ENCODE assay signal across 19 cellular contexts in the genomic region with DNA sequence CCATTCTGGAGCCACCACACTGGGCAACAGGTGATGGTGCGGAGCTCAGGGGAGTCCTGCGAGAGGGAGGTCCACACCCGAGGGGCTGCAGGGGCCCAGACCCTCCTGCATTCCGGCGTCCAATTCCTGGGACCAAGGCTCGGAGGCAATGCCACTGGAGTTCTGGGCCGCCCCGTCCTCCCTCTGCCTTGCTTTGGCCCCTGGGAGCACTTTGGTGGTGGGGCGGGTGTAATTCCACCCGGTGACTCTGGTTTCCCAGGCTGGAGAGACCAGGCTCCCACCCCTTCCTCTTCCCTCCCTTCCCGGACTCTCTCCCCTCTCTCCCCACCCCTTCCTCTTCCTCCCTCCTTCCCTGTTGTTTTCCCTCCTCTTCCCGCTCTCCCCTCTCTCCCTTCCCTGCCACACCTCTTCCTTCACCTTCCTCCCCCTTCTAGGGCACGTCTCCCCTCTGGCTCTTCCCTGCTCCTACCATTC. TPM values are rescaled to one million over a fixed set of nuclear protein-coding genes. Genes with fewer than 3 reads are reported as not detected.
DNase-seq lines count a peak whose midpoint lies in the region; ATAC-seq and TF ChIP-seq lines count a peak whose summit lies in the region.
"Had no signal": no experiment of that assay in that cellular context is flagged by ENCODE, and none has a peak within 500 bp of the region (broad histone marks: within the 10 kb centered on the region; RNA-seq: fewer than 3 reads in every experiment).

No MANE protein-coding gene starts in this region.

- peaks cover 5% of the 10 kb centered on the region for H3K27me3 Mint-ChIP-seq in activated CD8-positive, alpha-beta T cell treated with anti-CD3 and anti-CD28 coated beads for 36 hours
- peaks cover 14% of the 10 kb centered on the region for H3K27me3 Mint-ChIP-seq in activated CD8-positive, alpha-beta T cell treated with anti-CD3 and anti-CD28 coated beads, Interleukin-2, amount 10 ng/mL, durations not matched to agents 7 days and 5 days (ENCODE audit: low read depth)
- H3K27me3 Mint-ChIP-seq in IgD-negative memory B cell = peaks cover 2% of the 10 kb centered on the region
- peaks cover 4% of the 10 kb centered on the region for H3K27me3 Mint-ChIP-seq in endodermal cell (ENCODE audit: insufficient read depth)
- H3K27me3 Mint-ChIP-seq in progenitor cell of endocrine pancreas = no peaks in the 10 kb centered on the region

- 87% methylated on average over 7 to 13 of the region's 13 CpGs for WGBS in endodermal cell (ENCODE audit: insufficient coverage in 1 of 2, insufficient read length in 1 of 2), 2 experiments

- no peak for DNase-seq in activated CD8-positive, alpha-beta T cell treated with anti-CD3 and anti-CD28 coated beads for 36 hours
- no peak for DNase-seq in activated CD8-positive, alpha-beta T cell treated with anti-CD3 and anti-CD28 coated beads, Interleukin-2, amount 10 ng/mL, durations not matched to agents 7 days and 5 days
- DNase-seq in endodermal cell (no peak), progenitor cell of endocrine pancreas (ENCODE audit: low spot score, unreplicated experiment) (no peak), NCI-H69 (lab: John Stamatoyannopoulos, UW) (no peak), NCI-H187 (lab: John Stamatoyannopoulos, UW) (no peak)
- DNase-seq: cerebellar nuclear complex; H7; kidney glomerular epithelial cell; NCI-H187 treated with DMSO at 0.1 percent for 48 hours; NCI-H526 treated with DMSO at 0.1 percent for 48 hours; RPMI8226; stimulated activated CD4-positive, alpha-beta T cell treated with anti-CD3 and anti-CD28 coated beads, Interleukin-4, amount 100 ng/mL, for 1 hour had no signal

- peaks cover 5% of the 10 kb centered on the region for H3K4me1 ChIP-seq in endodermal cell (ENCODE audit: control insufficient read depth, insufficient read depth, low read length)

- peaks cover 1% of the 10 kb centered on the region for H3K36me3 Mint-ChIP-seq in activated CD8-positive, alpha-beta T cell treated with anti-CD3 and anti-CD28 coated beads for 36 hours (ENCODE audit: low read depth)
- H3K36me3 Mint-ChIP-seq in activated CD8-positive, alpha-beta T cell treated with anti-CD3 and anti-CD28 coated beads, Interleukin-2, amount 10 ng/mL, durations not matched to agents 7 days and 5 days (ENCODE audit: low read depth) = no peaks in the 10 kb centered on the region
- H3K36me3 Mint-ChIP-seq in IgD-negative memory B cell (no peaks in the 10 kb centered on the region), endodermal cell (ENCODE audit: low read depth) (peaks cover 17% of the 10 kb centered on the region), progenitor cell of endocrine pancreas (ENCODE audit: insufficient read depth) (peaks cover 4% of the 10 kb centered on the region)
- H3K36me3 Mint-ChIP-seq: activated naive CD4-positive, alpha-beta T cell treated with anti-CD3 and anti-CD28 coated beads, Interleukin-2, amount 50 U/mL, for 72 hours had no signal

- peaks cover 10% of the 10 kb centered on the region for H3K27me3 ChIP-seq in endodermal cell (ENCODE audit: control insufficient read depth, insufficient read depth, low read length, poor library complexity, severe bottlenecking)

- POLR2A ChIA-PET in activated CD8-positive, alpha-beta T cell treated with anti-CD3 and anti-CD28 coated beads for 36 hours (lab: Charles Lee) = no interaction called here
- POLR2A ChIA-PET in activated CD8-positive, alpha-beta T cell treated with anti-CD3 and anti-CD28 coated beads, Interleukin-2, amount 10 ng/mL, durations not matched to agents 7 days and 5 days (lab: Charles Lee) = no interaction called here

- H3K9me3 ChIP-seq in endodermal cell (ENCODE audit: control insufficient read depth, low read length) = no peaks in the 10 kb centered on the region
- H3K9me3 ChIP-seq: A549 had no signal

- peak overlapping the region; percentile 82 for H3K4me3 ChIP-seq in endodermal cell (ENCODE audit: low read length)
- H3K4me3 ChIP-seq: A549 had no signal

- peak overlapping the region; percentile 6 for H3K4me3 Mint-ChIP-seq in activated CD8-positive, alpha-beta T cell treated with anti-CD3 and anti-CD28 coated beads for 36 hours
- H3K4me3 Mint-ChIP-seq in activated CD8-positive, alpha-beta T cell treated with anti-CD3 and anti-CD28 coated beads, Interleukin-2, amount 10 ng/mL, durations not matched to agents 7 days and 5 days = no peak overlapping the region
- H3K4me3 Mint-ChIP-seq in IgD-negative memory B cell (peak overlapping the region in 3 of 4 donors; percentile 66 to 85 (median 80)), endodermal cell (peak overlapping the region; percentile 68), progenitor cell of endocrine pancreas (ENCODE audit: low read depth) (peak overlapping the region; percentile 77)

- CTCF ChIA-PET in activated CD8-positive, alpha-beta T cell treated with anti-CD3 and anti-CD28 coated beads for 36 hours (lab: Charles Lee) = no interaction called here
- CTCF ChIA-PET in activated CD8-positive, alpha-beta T cell treated with anti-CD3 and anti-CD28 coated beads, Interleukin-2, amount 10 ng/mL, durations not matched to agents 7 days and 5 days (lab: Charles Lee) = no interaction called here

- ATAC-seq in activated CD8-positive, alpha-beta T cell treated with anti-CD3 and anti-CD28 coated beads for 36 hours = no peak
- no peak for ATAC-seq in activated CD8-positive, alpha-beta T cell treated with anti-CD3 and anti-CD28 coated beads, Interleukin-2, amount 10 ng/mL, durations not matched to agents 7 days and 5 days
- no peak for ATAC-seq in GM21717 (IDR thresholded peaks at IDR 0.05; ENCODE audit: unreplicated experiment)
- ATAC-seq: A549; activated naive CD4-positive, alpha-beta T cell treated with anti-CD3 and anti-CD28 coated beads, Interleukin-2, amount 50 U/mL, for 72 hours had no signal

- H3K9me3 Mint-ChIP-seq in activated CD8-positive, alpha-beta T cell treated with anti-CD3 and anti-CD28 coated beads for 36 hours = no peaks in the 10 kb centered on the region
- H3K9me3 Mint-ChIP-seq in activated CD8-positive, alpha-beta T cell treated with anti-CD3 and anti-CD28 coated beads, Interleukin-2, amount 10 ng/mL, durations not matched to agents 7 days and 5 days (ENCODE audit: insufficient read depth) = no peaks in the 10 kb centered on the region
- H3K9me3 Mint-ChIP-seq in IgD-negative memory B cell = no peaks in the 10 kb centered on the region
- no peaks in the 10 kb centered on the region for H3K9me3 Mint-ChIP-seq in endodermal cell
- H3K9me3 Mint-ChIP-seq in progenitor cell of endocrine pancreas (ENCODE audit: low read depth) = no peaks in the 10 kb centered on the region
- H3K9me3 Mint-ChIP-seq: activated naive CD4-positive, alpha-beta T cell treated with anti-CD3 and anti-CD28 coated beads, Interleukin-2, amount 50 U/mL, for 72 hours; T-helper 1 cell treated with Interleukin-12 subunit alpha and Interleukin-12 subunit beta and Interleukin-4 antibody, amounts not matched to agents 30 μg/mL and 1 μg/mL, for 36 hours had no signal

- H3K36me3 ChIP-seq in endodermal cell (ENCODE audit: control insufficient read depth, insufficient read depth, low read length) = peaks cover 7% of the 10 kb centered on the region

- intact Hi-C loops in activated CD8-positive, alpha-beta T cell treated with anti-CD3 and anti-CD28 coated beads for 36 hours (cut with micrococcal nuclease) = no loop called here

- no peak for TF ChIP-seq CTCF in activated CD8-positive, alpha-beta T cell treated with anti-CD3 and anti-CD28 coated beads for 36 hours (IDR thresholded peaks at IDR 0.05)
- TF ChIP-seq CTCF in endodermal cell (conservative IDR thresholded peaks at IDR 0.05) (no peak), progenitor cell of endocrine pancreas (IDR thresholded peaks at IDR 0.05; ENCODE audit: unreplicated experiment) (no peak)

- peaks cover 11% of the 10 kb centered on the region for H3K4me1 Mint-ChIP-seq in activated CD8-positive, alpha-beta T cell treated with anti-CD3 and anti-CD28 coated beads for 36 hours (ENCODE audit: low read depth)
- peaks cover 11% of the 10 kb centered on the region for H3K4me1 Mint-ChIP-seq in activated CD8-positive, alpha-beta T cell treated with anti-CD3 and anti-CD28 coated beads, Interleukin-2, amount 10 ng/mL, durations not matched to agents 7 days and 5 days (ENCODE audit: low read depth)
- H3K4me1 Mint-ChIP-seq in IgD-negative memory B cell (peaks cover 7 to 13% (median 12%) of the 10 kb centered on the region in 3 donors), endodermal cell (peaks cover 9% of the 10 kb centered on the region), progenitor cell of endocrine pancreas (ENCODE audit: low read depth) (peaks cover 9% of the 10 kb centered on the region)

- no peak overlapping the region for H3K27ac ChIP-seq in endodermal cell (ENCODE audit: low read depth, low read length)
- H3K27ac ChIP-seq: A549 had no signal

- no peak overlapping the region for H3K9ac ChIP-seq in endodermal cell (ENCODE audit: extremely low read depth, low read length, poor library complexity, severe bottlenecking)

- H3K27ac Mint-ChIP-seq in activated CD8-positive, alpha-beta T cell treated with anti-CD3 and anti-CD28 coated beads for 36 hours = no peak overlapping the region
- no peak overlapping the region for H3K27ac Mint-ChIP-seq in activated CD8-positive, alpha-beta T cell treated with anti-CD3 and anti-CD28 coated beads, Interleukin-2, amount 10 ng/mL, durations not matched to agents 7 days and 5 days
- peak overlapping the region in 2 of 3 donors; percentile 27 to 32 for H3K27ac Mint-ChIP-seq in IgD-negative memory B cell
- H3K27ac Mint-ChIP-seq in endodermal cell = no peak overlapping the region
- no peak overlapping the region for H3K27ac Mint-ChIP-seq in progenitor cell of endocrine pancreas
- H3K27ac Mint-ChIP-seq: T-helper 1 cell treated with Interleukin-12 subunit alpha and Interleukin-12 subunit beta and Interleukin-4 antibody, amounts not matched to agents 30 μg/mL and 1 μg/mL, for 36 hours had no signal

RNA-seq across cellular contexts. Expression of a gene that starts 1.9 kb away (rescaled TPM):
- total RNA-seq in activated CD8-positive, alpha-beta T cell treated with anti-CD3 and anti-CD28 coated beads for 36 hours = 10 to 100 TPM; 15.4 to 15.7 TPM
- total RNA-seq in activated CD8-positive, alpha-beta T cell treated with anti-CD3 and anti-CD28 coated beads, Interleukin-2, amount 10 ng/mL, durations not matched to agents 7 days and 5 days = 10 to 100 TPM; 11.4 to 12.9 TPM
- polyA plus RNA-seq in IgD-negative memory B cell = 12.0 TPM
- total RNA-seq in endodermal cell (10 to 100 TPM; 49.9 to 68.5 TPM), progenitor cell of endocrine pancreas (71.5 and 78.0 TPM in 2 replicates)
- polyA plus RNA-seq in endodermal cell (2013, experiment 1 of 2) = 18.0 TPM
- polyA plus RNA-seq in endodermal cell (2013, experiment 2 of 2) = 17.8 TPM

RNA-seq across cellular contexts. Expression of a gene that starts 33.0 kb away (rescaled TPM):
- total RNA-seq in activated CD8-positive, alpha-beta T cell treated with anti-CD3 and anti-CD28 coated beads for 36 hours = not detected
- total RNA-seq in activated CD8-positive, alpha-beta T cell treated with anti-CD3 and anti-CD28 coated beads, Interleukin-2, amount 10 ng/mL, durations not matched to agents 7 days and 5 days = not detected
- polyA plus RNA-seq in IgD-negative memory B cell = not detected
- total RNA-seq in endodermal cell (not detected), progenitor cell of endocrine pancreas (not detected in 2 replicates)
- 1.1 TPM for polyA plus RNA-seq in endodermal cell (2013, experiment 1 of 2)
- polyA plus RNA-seq in endodermal cell (2013, experiment 2 of 2) = 1.2 TPM
- total RNA-seq: activated naive CD4-positive, alpha-beta T cell treated with anti-CD3 and anti-CD28 coated beads, Interleukin-2, amount 50 U/mL, for 72 hours; myocyte had no signal

RNA-seq across cellular contexts. Expression of a gene that starts 48.5 kb away (rescaled TPM):
- under 1 TPM; 0.38 to 0.41 TPM for total RNA-seq in activated CD8-positive, alpha-beta T cell treated with anti-CD3 and anti-CD28 coated beads for 36 hours
- total RNA-seq in activated CD8-positive, alpha-beta T cell treated with anti-CD3 and anti-CD28 coated beads, Interleukin-2, amount 10 ng/mL, durations not matched to agents 7 days and 5 days = not detected
- not detected for polyA plus RNA-seq in IgD-negative memory B cell
- total RNA-seq in endodermal cell = under 1 TPM; 0.58 to 0.75 TPM
- polyA plus RNA-seq in endodermal cell (2013, experiment 1 of 2) = 1.4 TPM
- 0.79 TPM for polyA plus RNA-seq in endodermal cell (2013, experiment 2 of 2)
- 0.36 and 0.93 TPM in 2 replicates for total RNA-seq in progenitor cell of endocrine pancreas
- total RNA-seq: activated naive CD4-positive, alpha-beta T cell treated with anti-CD3 and anti-CD28 coated beads, Interleukin-2, amount 50 U/mL, for 72 hours; H7; myocyte had no signal

Comparison
In these comparisons a context has a peak if more than half of its experiments do, and no peak if none do; other contexts are left out.
1. H3K27ac Mint-ChIP-seq: peak in IgD-negative memory B cell (2 of 3); none in activated CD8-positive, alpha-beta T cell treated with anti-CD3 and anti-CD28 coated beads for 36 hours (single experiment), activated CD8-positive, alpha-beta T cell treated with anti-CD3 and anti-CD28 coated beads, Interleukin-2, amount 10 ng/mL, durations not matched to agents 7 days and 5 days (single experiment), endodermal cell (single experiment) and progenitor cell of endocrine pancreas (single experiment).